ENCODE assay signal across 7 cellular contexts in genomic region chr12:49264466-49264872, GRCh38.
DNase-seq lines count a peak whose midpoint lies in the region; ATAC-seq, FAIRE-seq and TF ChIP-seq lines count a peak whose summit lies in the region.

No MANE protein-coding gene starts in this region.

- peaks cover 2% of the 10 kb centered on the region for H3K36me3 Mint-ChIP-seq in activated naive CD8-positive, alpha-beta T cell

- peak; percentile 11 for ATAC-seq in GM18499 (IDR thresholded peaks at IDR 0.05; ENCODE audit: insufficient read depth, unreplicated experiment)

- peak overlapping the region; percentile 93 for H3K4me3 Mint-ChIP-seq in activated naive CD8-positive, alpha-beta T cell

- peak; percentile 62; the same call in 1 of the 2 replicates for TF ChIP-seq POLR2A in H54 (IDR thresholded peaks at IDR 0.05; ENCODE audit: low read depth, low read length)
- no peak for TF ChIP-seq POLR2A in NB4 (IDR thresholded peaks at IDR 0.05; ENCODE audit: extremely low read depth, insufficient read length)

- H3K27me3 Mint-ChIP-seq in activated naive CD8-positive, alpha-beta T cell = no peaks in the 10 kb centered on the region

- H3K27ac ChIP-seq in iPS-18a (ENCODE audit: low read length) = no peak overlapping the region

- H3K9me3 Mint-ChIP-seq in activated naive CD8-positive, alpha-beta T cell (ENCODE audit: low read depth) = no peaks in the 10 kb centered on the region

- FAIRE-seq in H54 (lab: Jason Lieb, UNC) = no peak

- no peak for DNase-seq in H54 (ENCODE audit: insufficient read length, low spot score)
- no peak for DNase-seq in NB4 (ENCODE audit: low read depth)
- peak; percentile 49 for DNase-seq in stimulated activated CD4-positive, alpha-beta T cell treated with anti-CD3 and anti-CD28 coated beads, Interleukin-1b, Interleukin-23, amount 100 ng/mL, for 48 hours
- no peak for DNase-seq in dedifferentiated amniotic fluid mesenchymal stem cell (ENCODE audit: extremely low spot score)

- peaks cover 16% of the 10 kb centered on the region for H3K36me3 ChIP-seq in iPS-18a (ENCODE audit: control insufficient read depth, low read depth, low read length)

- peak overlapping the region; percentile 97 for H3K9ac ChIP-seq in iPS-18a (ENCODE audit: low read length)

- H3K4me3 ChIP-seq in NB4 (ENCODE audit: low read depth, low read length) = peak overlapping the region; percentile 93
- H3K4me3 ChIP-seq in iPS-18a (ENCODE audit: low read length) = peak overlapping the region; percentile 96

- no peak for TF ChIP-seq CTCF in NB4 (IDR thresholded peaks at IDR 0.05; ENCODE audit: low read depth, low read length)

- no peaks in the 10 kb centered on the region for H3K27me3 ChIP-seq in iPS-18a (ENCODE audit: control insufficient read depth, insufficient read depth, low read length)

- H3K4me1 ChIP-seq in iPS-18a (ENCODE audit: control insufficient read depth, low read depth, low read length) = no peaks in the 10 kb centered on the region

- peak overlapping the region; percentile 46 for H3K27ac Mint-ChIP-seq in activated naive CD8-positive, alpha-beta T cell

- peaks cover 26% of the 10 kb centered on the region for H3K4me1 Mint-ChIP-seq in activated naive CD8-positive, alpha-beta T cell (ENCODE audit: low read depth)

- H3K9me3 ChIP-seq in iPS-18a (ENCODE audit: control insufficient read depth, low read depth, low read length) = no peaks in the 10 kb centered on the region
